ENCODE assay signal across 1 cellular context in the genomic region with DNA sequence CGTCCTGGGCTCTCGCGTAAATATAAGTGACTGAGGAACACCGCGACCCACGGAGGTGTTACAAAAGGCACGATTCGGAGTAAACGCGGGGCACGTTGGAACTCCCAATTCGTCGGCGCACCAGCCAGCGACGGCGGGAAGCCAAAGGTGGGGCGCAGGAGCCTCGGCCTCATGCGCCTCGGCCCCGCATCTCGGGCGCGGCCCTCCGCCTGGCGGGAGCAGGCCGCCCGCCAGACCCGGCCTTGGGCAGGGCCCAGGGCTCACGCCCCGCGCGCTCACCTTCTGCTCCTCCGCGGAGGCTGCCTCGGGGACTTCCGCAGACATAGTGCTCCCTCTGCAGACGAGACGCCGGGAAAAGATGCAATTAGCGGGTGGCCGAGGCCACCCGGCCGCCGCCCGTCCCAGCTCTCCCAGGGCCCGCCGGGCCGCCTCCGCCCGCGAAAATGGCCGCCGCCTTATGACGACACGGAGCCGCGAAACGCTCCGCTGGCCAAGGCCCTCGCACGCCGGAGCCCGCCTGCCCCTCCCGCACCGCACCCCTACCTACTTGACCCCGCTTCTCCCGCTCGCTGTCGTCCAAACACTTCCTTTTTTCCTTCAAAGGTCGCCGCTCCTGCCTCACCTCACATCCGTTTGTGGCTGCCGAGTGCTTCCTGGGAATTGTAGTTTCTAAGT.
TF ChIP-seq lines count a peak whose summit lies in the region.

A gene with protein sequence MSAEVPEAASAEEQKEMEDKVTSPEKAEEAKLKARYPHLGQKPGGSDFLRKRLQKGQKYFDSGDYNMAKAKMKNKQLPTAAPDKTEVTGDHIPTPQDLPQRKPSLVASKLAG (minus strand): TSS at position 462 of the 675 bp plus-strand sequence. CDS start 138 bp downstream, at position 324.

TF ChIP-seq in K562, 482 proteins besides CTCF, POLR2A, EP300 and RAD21 (continued from another document and continues in another):
- TF ChIP-seq, protein P1, sequence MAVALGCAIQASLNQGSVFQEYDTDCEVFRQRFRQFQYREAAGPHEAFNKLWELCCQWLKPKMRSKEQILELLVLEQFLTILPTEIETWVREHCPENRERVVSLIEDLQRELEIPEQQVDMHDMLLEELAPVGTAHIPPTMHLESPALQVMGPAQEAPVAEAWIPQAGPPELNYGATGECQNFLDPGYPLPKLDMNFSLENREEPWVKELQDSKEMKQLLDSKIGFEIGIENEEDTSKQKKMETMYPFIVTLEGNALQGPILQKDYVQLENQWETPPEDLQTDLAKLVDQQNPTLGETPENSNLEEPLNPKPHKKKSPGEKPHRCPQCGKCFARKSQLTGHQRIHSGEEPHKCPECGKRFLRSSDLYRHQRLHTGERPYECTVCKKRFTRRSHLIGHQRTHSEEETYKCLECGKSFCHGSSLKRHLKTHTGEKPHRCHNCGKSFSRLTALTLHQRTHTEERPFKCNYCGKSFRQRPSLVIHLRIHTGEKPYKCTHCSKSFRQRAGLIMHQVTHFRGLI (CRISPR knock-in tag; IDR thresholded peaks at IDR 0.05): no peak
- TF ChIP-seq GATAD2B (IDR thresholded peaks at IDR 0.05; ENCODE audit: borderline replicate concordance) (peak; percentile 58; the same call in 1 of the 2 replicates), ZNF717 (CRISPR knock-in tag; IDR thresholded peaks at IDR 0.05) (no peak), TOE1 (IDR thresholded peaks at IDR 0.05; ENCODE audit: borderline replicate concordance) (no peak; the same call in 1 of the 2 replicates), TOE1 (CRISPR knock-in tag; IDR thresholded peaks at IDR 0.05; ENCODE audit: borderline replicate concordance, low read depth) (0 out of 2 replicates have a peak, but pooled peaks have one; percentile 41), ZNF212 (CRISPR knock-in tag; IDR thresholded peaks at IDR 0.05) (no peak), ERF (CRISPR knock-in tag; IDR thresholded peaks at IDR 0.05) (0 out of 2 replicates have a peak, but pooled peaks have one; percentile 41), HNRNPLL (IDR thresholded peaks at IDR 0.05; ENCODE audit: low read depth, low read length, poor library complexity, severe bottlenecking) (peak; percentile 53), NR2C1 (IDR thresholded peaks at IDR 0.05) (peak; percentile 99), NR2C1 (tag; IDR thresholded peaks at IDR 0.05) (peak; percentile 99), L3MBTL2 (IDR thresholded peaks at IDR 0.05) (peak; percentile 99), SIN3A (IDR thresholded peaks at IDR 0.05; ENCODE audit: borderline replicate concordance in 2 of 2, control insufficient read depth in 1 of 2, low read depth in 2 of 2, low read length in 2 of 2) (peak in 1 of 2 experiments; percentile 65; a peak in 1 of 4 replicates), TAF1 (IDR thresholded peaks at IDR 0.05; ENCODE audit: control insufficient read depth, extremely low read depth, insufficient read depth, low read length, severe bottlenecking) (peak; percentile 57), ZNF282 (CRISPR knock-in tag; IDR thresholded peaks at IDR 0.05) (0 out of 2 replicates have a peak, but pooled peaks have one; percentile 62), SAP30 (IDR thresholded peaks at IDR 0.05; ENCODE audit: borderline replicate concordance, insufficient read depth, low read depth, low read length, poor library complexity, severe bottlenecking) (peak; percentile 48), ZFX (CRISPR knock-in tag; IDR thresholded peaks at IDR 0.05) (peak; percentile 97)
- TF ChIP-seq, protein P2, sequence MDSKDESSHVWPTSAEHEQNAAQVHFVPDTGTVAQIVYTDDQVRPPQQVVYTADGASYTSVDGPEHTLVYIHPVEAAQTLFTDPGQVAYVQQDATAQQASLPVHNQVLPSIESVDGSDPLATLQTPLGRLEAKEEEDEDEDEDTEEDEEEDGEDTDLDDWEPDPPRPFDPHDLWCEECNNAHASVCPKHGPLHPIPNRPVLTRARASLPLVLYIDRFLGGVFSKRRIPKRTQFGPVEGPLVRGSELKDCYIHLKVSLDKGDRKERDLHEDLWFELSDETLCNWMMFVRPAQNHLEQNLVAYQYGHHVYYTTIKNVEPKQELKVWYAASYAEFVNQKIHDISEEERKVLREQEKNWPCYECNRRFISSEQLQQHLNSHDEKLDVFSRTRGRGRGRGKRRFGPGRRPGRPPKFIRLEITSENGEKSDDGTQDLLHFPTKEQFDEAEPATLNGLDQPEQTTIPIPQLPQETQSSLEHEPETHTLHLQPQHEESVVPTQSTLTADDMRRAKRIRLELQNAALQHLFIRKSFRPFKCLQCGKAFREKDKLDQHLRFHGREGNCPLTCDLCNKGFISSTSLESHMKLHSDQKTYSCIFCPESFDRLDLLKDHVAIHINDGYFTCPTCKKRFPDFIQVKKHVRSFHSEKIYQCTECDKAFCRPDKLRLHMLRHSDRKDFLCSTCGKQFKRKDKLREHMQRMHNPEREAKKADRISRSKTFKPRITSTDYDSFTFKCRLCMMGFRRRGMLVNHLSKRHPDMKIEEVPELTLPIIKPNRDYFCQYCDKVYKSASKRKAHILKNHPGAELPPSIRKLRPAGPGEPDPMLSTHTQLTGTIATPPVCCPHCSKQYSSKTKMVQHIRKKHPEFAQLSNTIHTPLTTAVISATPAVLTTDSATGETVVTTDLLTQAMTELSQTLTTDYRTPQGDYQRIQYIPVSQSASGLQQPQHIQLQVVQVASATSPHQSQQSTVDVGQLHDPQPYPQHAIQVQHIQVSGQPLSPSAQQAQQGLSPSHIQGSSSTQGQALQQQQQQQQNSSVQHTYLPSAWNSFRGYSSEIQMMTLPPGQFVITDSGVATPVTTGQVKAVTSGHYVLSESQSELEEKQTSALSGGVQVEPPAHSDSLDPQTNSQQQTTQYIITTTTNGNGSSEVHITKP (IDR thresholded peaks at IDR 0.05; ENCODE audit: partially characterized antibody): peak; percentile 88
- TF ChIP-seq, protein P3, sequence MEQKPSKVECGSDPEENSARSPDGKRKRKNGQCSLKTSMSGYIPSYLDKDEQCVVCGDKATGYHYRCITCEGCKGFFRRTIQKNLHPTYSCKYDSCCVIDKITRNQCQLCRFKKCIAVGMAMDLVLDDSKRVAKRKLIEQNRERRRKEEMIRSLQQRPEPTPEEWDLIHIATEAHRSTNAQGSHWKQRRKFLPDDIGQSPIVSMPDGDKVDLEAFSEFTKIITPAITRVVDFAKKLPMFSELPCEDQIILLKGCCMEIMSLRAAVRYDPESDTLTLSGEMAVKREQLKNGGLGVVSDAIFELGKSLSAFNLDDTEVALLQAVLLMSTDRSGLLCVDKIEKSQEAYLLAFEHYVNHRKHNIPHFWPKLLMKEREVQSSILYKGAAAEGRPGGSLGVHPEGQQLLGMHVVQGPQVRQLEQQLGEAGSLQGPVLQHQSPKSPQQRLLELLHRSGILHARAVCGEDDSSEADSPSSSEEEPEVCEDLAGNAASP (IDR thresholded peaks at IDR 0.05): no peak
- TF ChIP-seq, protein P4, sequence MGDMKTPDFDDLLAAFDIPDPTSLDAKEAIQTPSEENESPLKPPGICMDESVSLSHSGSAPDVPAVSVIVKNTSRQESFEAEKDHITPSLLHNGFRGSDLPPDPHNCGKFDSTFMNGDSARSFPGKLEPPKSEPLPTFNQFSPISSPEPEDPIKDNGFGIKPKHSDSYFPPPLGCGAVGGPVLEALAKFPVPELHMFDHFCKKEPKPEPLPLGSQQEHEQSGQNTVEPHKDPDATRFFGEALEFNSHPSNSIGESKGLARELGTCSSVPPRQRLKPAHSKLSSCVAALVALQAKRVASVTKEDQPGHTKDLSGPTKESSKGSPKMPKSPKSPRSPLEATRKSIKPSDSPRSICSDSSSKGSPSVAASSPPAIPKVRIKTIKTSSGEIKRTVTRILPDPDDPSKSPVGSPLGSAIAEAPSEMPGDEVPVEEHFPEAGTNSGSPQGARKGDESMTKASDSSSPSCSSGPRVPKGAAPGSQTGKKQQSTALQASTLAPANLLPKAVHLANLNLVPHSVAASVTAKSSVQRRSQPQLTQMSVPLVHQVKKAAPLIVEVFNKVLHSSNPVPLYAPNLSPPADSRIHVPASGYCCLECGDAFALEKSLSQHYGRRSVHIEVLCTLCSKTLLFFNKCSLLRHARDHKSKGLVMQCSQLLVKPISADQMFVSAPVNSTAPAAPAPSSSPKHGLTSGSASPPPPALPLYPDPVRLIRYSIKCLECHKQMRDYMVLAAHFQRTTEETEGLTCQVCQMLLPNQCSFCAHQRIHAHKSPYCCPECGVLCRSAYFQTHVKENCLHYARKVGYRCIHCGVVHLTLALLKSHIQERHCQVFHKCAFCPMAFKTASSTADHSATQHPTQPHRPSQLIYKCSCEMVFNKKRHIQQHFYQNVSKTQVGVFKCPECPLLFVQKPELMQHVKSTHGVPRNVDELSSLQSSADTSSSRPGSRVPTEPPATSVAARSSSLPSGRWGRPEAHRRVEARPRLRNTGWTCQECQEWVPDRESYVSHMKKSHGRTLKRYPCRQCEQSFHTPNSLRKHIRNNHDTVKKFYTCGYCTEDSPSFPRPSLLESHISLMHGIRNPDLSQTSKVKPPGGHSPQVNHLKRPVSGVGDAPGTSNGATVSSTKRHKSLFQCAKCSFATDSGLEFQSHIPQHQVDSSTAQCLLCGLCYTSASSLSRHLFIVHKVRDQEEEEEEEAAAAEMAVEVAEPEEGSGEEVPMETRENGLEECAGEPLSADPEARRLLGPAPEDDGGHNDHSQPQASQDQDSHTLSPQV (IDR thresholded peaks at IDR 0.05): peak; percentile 68
- TF ChIP-seq, protein P5, sequence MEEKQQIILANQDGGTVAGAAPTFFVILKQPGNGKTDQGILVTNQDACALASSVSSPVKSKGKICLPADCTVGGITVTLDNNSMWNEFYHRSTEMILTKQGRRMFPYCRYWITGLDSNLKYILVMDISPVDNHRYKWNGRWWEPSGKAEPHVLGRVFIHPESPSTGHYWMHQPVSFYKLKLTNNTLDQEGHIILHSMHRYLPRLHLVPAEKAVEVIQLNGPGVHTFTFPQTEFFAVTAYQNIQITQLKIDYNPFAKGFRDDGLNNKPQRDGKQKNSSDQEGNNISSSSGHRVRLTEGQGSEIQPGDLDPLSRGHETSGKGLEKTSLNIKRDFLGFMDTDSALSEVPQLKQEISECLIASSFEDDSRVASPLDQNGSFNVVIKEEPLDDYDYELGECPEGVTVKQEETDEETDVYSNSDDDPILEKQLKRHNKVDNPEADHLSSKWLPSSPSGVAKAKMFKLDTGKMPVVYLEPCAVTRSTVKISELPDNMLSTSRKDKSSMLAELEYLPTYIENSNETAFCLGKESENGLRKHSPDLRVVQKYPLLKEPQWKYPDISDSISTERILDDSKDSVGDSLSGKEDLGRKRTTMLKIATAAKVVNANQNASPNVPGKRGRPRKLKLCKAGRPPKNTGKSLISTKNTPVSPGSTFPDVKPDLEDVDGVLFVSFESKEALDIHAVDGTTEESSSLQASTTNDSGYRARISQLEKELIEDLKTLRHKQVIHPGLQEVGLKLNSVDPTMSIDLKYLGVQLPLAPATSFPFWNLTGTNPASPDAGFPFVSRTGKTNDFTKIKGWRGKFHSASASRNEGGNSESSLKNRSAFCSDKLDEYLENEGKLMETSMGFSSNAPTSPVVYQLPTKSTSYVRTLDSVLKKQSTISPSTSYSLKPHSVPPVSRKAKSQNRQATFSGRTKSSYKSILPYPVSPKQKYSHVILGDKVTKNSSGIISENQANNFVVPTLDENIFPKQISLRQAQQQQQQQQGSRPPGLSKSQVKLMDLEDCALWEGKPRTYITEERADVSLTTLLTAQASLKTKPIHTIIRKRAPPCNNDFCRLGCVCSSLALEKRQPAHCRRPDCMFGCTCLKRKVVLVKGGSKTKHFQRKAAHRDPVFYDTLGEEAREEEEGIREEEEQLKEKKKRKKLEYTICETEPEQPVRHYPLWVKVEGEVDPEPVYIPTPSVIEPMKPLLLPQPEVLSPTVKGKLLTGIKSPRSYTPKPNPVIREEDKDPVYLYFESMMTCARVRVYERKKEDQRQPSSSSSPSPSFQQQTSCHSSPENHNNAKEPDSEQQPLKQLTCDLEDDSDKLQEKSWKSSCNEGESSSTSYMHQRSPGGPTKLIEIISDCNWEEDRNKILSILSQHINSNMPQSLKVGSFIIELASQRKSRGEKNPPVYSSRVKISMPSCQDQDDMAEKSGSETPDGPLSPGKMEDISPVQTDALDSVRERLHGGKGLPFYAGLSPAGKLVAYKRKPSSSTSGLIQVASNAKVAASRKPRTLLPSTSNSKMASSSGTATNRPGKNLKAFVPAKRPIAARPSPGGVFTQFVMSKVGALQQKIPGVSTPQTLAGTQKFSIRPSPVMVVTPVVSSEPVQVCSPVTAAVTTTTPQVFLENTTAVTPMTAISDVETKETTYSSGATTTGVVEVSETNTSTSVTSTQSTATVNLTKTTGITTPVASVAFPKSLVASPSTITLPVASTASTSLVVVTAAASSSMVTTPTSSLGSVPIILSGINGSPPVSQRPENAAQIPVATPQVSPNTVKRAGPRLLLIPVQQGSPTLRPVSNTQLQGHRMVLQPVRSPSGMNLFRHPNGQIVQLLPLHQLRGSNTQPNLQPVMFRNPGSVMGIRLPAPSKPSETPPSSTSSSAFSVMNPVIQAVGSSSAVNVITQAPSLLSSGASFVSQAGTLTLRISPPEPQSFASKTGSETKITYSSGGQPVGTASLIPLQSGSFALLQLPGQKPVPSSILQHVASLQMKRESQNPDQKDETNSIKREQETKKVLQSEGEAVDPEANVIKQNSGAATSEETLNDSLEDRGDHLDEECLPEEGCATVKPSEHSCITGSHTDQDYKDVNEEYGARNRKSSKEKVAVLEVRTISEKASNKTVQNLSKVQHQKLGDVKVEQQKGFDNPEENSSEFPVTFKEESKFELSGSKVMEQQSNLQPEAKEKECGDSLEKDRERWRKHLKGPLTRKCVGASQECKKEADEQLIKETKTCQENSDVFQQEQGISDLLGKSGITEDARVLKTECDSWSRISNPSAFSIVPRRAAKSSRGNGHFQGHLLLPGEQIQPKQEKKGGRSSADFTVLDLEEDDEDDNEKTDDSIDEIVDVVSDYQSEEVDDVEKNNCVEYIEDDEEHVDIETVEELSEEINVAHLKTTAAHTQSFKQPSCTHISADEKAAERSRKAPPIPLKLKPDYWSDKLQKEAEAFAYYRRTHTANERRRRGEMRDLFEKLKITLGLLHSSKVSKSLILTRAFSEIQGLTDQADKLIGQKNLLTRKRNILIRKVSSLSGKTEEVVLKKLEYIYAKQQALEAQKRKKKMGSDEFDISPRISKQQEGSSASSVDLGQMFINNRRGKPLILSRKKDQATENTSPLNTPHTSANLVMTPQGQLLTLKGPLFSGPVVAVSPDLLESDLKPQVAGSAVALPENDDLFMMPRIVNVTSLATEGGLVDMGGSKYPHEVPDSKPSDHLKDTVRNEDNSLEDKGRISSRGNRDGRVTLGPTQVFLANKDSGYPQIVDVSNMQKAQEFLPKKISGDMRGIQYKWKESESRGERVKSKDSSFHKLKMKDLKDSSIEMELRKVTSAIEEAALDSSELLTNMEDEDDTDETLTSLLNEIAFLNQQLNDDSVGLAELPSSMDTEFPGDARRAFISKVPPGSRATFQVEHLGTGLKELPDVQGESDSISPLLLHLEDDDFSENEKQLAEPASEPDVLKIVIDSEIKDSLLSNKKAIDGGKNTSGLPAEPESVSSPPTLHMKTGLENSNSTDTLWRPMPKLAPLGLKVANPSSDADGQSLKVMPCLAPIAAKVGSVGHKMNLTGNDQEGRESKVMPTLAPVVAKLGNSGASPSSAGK (IDR thresholded peaks at IDR 0.05): peak; percentile 97
- TF ChIP-seq, protein P6, sequence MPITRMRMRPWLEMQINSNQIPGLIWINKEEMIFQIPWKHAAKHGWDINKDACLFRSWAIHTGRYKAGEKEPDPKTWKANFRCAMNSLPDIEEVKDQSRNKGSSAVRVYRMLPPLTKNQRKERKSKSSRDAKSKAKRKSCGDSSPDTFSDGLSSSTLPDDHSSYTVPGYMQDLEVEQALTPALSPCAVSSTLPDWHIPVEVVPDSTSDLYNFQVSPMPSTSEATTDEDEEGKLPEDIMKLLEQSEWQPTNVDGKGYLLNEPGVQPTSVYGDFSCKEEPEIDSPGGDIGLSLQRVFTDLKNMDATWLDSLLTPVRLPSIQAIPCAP (CRISPR knock-in tag; IDR thresholded peaks at IDR 0.05; ENCODE audit: borderline replicate concordance): no peak
